1 cellular context compared by ENCODE assay signal in genomic region chr1:10624256-10625050, GRCh38.
TF ChIP-seq lines count a peak whose summit lies in the region.

No MANE protein-coding gene starts in this region.

TF ChIP-seq in HepG2, 621 proteins besides CTCF, POLR2A, EP300 and RAD21 (continued from another document):
- peak; percentile 25 for TF ChIP-seq ZNF687 (CRISPR knock-in tag; IDR thresholded peaks at IDR 0.05)
- TF ChIP-seq HNRNPL (IDR thresholded peaks at IDR 0.05; ENCODE audit: low read depth, low read length): 0 out of 2 replicates have a peak, but pooled peaks have one; percentile 22
TF ChIP-seq in HepG2: peak in this region for 5.
